ENCODE assay signal across 12 cellular contexts in the genomic region with DNA sequence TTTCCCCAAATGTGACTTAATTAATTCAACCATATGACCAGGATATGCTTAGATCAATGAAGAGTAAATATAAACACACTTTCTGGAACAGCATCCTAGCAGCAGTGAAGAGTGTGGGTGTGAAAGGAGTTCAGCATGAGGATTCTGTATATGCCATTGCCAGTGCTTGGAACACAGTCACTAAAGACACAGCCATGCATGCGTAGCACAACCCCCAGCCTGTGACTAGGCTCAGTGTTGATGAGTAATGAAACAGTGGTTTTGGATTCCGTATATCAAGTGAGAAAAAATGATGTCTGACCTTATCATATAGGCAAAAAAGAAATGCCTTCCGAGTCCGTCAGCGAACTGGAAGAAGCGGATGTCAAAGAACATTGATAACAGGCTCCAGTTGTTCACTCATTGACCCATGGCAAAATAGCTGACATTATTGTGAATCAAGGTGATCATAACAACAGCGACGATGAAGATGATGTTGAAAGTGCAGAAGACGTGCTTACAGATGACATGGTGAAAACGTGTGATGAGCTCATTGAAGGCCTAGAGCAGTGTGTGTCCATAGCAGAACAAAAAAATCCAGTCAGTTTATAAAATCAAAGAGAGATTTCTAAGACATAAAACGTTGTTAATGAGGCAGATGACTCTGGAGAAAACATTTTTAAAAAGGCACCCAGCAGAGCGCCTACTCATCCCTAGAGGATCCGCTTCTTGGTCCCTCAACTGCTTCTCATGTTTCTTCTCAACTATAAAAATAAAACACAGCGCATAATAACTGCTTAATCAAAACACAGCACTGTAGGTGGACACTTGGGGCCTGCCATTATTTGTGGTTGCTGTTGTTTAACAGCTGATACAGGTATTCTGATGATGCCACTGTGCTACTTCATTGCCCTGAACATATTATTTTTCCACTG.
"Had no signal": no experiment of that assay in that cellular context is flagged by ENCODE, and none has a peak within 500 bp of the region (broad histone marks: within the 10 kb centered on the region; RNA-seq: fewer than 3 reads in every experiment).

No MANE protein-coding gene starts in this region.

- ATAC-seq: activated CD4-positive, CD25-positive, alpha-beta regulatory T cell treated with anti-CD3 and anti-CD28 coated beads, Interleukin-2, amount 50 U/mL, for 24 hours; gastroesophageal sphincter; left lung had no signal

- DNase-seq: activated gamma-delta T cell treated with Interleukin-2 at 50 U/mL for 16 hours; activated T-cell treated with anti-CD3 and anti-CD28 coated beads, Interleukin-2, amount 50 U/mL, for 4 hours; effector CD4-positive, alpha-beta T cell; islet precursor cell; left lung; stimulated activated CD4-positive, alpha-beta T cell treated with anti-CD3 and anti-CD28 coated beads, Interleukin-2, amount 100 ng/mL, for 48 hours had no signal

- H3K9me3 ChIP-seq: left lung, thoracic aorta had no signal

- H3K4me3 ChIP-seq: coronary artery, gastroesophageal sphincter, left lung, thoracic aorta had no signal

- H3K4me1 Mint-ChIP-seq: nephron had no signal

- H3K27me3 Mint-ChIP-seq: stimulated activated naive CD8-positive, alpha-beta T cell treated with anti-CD3 and anti-CD28 coated beads, Interleukin-15, Interleukin-2, amounts not matched to agents 100 ng/mL and 50 ng/mL, for 24 hours had no signal

- H3K9me3 Mint-ChIP-seq: activated T-cell treated with anti-CD3 and anti-CD28 coated beads, Interleukin-2, amount 50 U/mL, for 4 hours; stimulated activated naive CD8-positive, alpha-beta T cell treated with anti-CD3 and anti-CD28 coated beads, Interleukin-15, Interleukin-2, amounts not matched to agents 100 ng/mL and 50 ng/mL, for 24 hours had no signal

- H3K4me1 ChIP-seq: gastroesophageal sphincter, left lung had no signal

- H3K27ac Mint-ChIP-seq: nephron; stimulated activated naive CD8-positive, alpha-beta T cell treated with anti-CD3 and anti-CD28 coated beads, Interleukin-15, Interleukin-2, amounts not matched to agents 100 ng/mL and 50 ng/mL, for 24 hours had no signal

- H3K4me3 Mint-ChIP-seq: activated T-cell treated with anti-CD3 and anti-CD28 coated beads, Interleukin-2, amount 50 U/mL, for 4 hours; nephron; stimulated activated naive CD8-positive, alpha-beta T cell treated with anti-CD3 and anti-CD28 coated beads, Interleukin-15, Interleukin-2, amounts not matched to agents 100 ng/mL and 50 ng/mL, for 24 hours had no signal

- H3K36me3 ChIP-seq: gastroesophageal sphincter, left lung, thoracic aorta had no signal
